9 cellular contexts compared by ENCODE assay signal in genomic region chr9:131258186-131258585, GRCh38. TPM values are rescaled to one million over a fixed set of nuclear protein-coding genes. Genes with fewer than 3 reads are reported as not detected.
DNase-seq lines count a peak whose midpoint lies in the region; ATAC-seq and TF ChIP-seq lines count a peak whose summit lies in the region.
"Had no signal": no experiment of that assay in that cellular context is flagged by ENCODE, and none has a peak within 500 bp of the region (broad histone marks: within the 10 kb centered on the region; RNA-seq: fewer than 3 reads in every experiment).

No MANE protein-coding gene starts in this region.

- H3K4me2 ChIP-seq in GM23248 (ENCODE audit: unreplicated experiment), result no peak overlapping the region

- H3K9me3 Mint-ChIP-seq in activated naive CD8-positive, alpha-beta T cell treated with anti-CD3 and anti-CD28 coated beads, Interleukin-2, amount 50 U/mL, for 24 hours, result no peaks in the 10 kb centered on the region
- peaks cover 0 to 6% (median 0%) of the 10 kb centered on the region in 11 donors for H3K9me3 Mint-ChIP-seq in naive thymus-derived CD4-positive, alpha-beta T cell

- no peaks in the 10 kb centered on the region for H3K27me3 ChIP-seq in GM23248 (replicated peaks; ENCODE audit: insufficient read depth)
- H3K27me3 ChIP-seq in naive thymus-derived CD4-positive, alpha-beta T cell (ENCODE audit: control insufficient read depth in 2 of 2, insufficient read depth in 2 of 2, low read length in 2 of 2), result no peaks in the 10 kb centered on the region

- H3K4me1 ChIP-seq in GM23248 (ENCODE audit: insufficient read depth), result peaks cover 10% of the 10 kb centered on the region
- peaks cover 45 to 78% of the 10 kb centered on the region in 2 donors for H3K4me1 ChIP-seq in naive thymus-derived CD4-positive, alpha-beta T cell (ENCODE audit: control insufficient read depth in 2 of 2, insufficient read depth in 2 of 2, low read length in 2 of 2)

- POLR2A ChIA-PET in naive thymus-derived CD4-positive, alpha-beta T cell (lab: Charles Lee), result interaction anchor here (0.5 to 20.4 kb wide), 7 partner anchors 9 to 592 kb away, joined by 3 to 886 read pairs (median 4); partner anchors contain the start of gene FAM78A

- no peak for ATAC-seq in activated naive CD8-positive, alpha-beta T cell treated with anti-CD3 and anti-CD28 coated beads, Interleukin-2, amount 50 U/mL, for 24 hours
- no peak for ATAC-seq in naive thymus-derived CD4-positive, alpha-beta T cell
- ATAC-seq in HG03280 (IDR thresholded peaks at IDR 0.05; ENCODE audit: unreplicated experiment), result no peak

- 55 to 56% methylated on average over 15 of the region's 15 CpGs for WGBS in GM23248 (ENCODE audit: low coverage in 1 of 2, low lambda C conversion rate in 2 of 2, missing lambda C conversion rate in 2 of 2), 2 experiments

- no peaks in the 10 kb centered on the region for H3K36me3 ChIP-seq in GM23248 (ENCODE audit: low read depth)
- peaks cover 10 to 44% (median 23%) of the 10 kb centered on the region in 3 experiments for H3K36me3 ChIP-seq in naive thymus-derived CD4-positive, alpha-beta T cell (ENCODE audit: control insufficient read depth in 2 of 3, insufficient read depth in 3 of 3, low read length in 3 of 3)

- H3K27ac ChIP-seq in GM23248, result no peak overlapping the region
- peak overlapping the region; percentile 85 for H3K27ac ChIP-seq in naive thymus-derived CD4-positive, alpha-beta T cell (ENCODE audit: low read depth, low read length)

- DNase-seq in AG10803 (ENCODE audit: low read depth) (peak; percentile 36), GM23248 (peak; percentile 45), occipital lobe (lab: John Stamatoyannopoulos, UW) (no peak), D341Med (ENCODE audit: low spot score) (no peak)
- DNase-seq in activated naive CD8-positive, alpha-beta T cell treated with anti-CD3 and anti-CD28 coated beads, Interleukin-2, amount 50 U/mL, for 24 hours, result no peak
- DNase-seq in naive thymus-derived CD4-positive, alpha-beta T cell, result no peak
- no peak for DNase-seq in effector CD8-positive, alpha-beta T cell (lab: John Stamatoyannopoulos, UW)
- DNase-seq: EL had no signal

- no peaks in the 10 kb centered on the region for H4K20me1 ChIP-seq in GM23248 (ENCODE audit: insufficient read depth)

- H2AFZ ChIP-seq in GM23248, result peak overlapping the region; percentile 16; the same call in 1 of the 2 replicates

- intact Hi-C loops in naive thymus-derived CD4-positive, alpha-beta T cell (cut with micrococcal nuclease), result loop anchor here in 1 of 2 donors (5.0 to 10.0 kb wide), 2 partner anchors 244 to 477 kb away; partner anchors contain the start of gene POMT1

- H3K27ac Mint-ChIP-seq in activated naive CD8-positive, alpha-beta T cell treated with anti-CD3 and anti-CD28 coated beads, Interleukin-2, amount 50 U/mL, for 24 hours, result peak overlapping the region; percentile 94
- peak overlapping the region; percentile 93 to 99 (median 97) for H3K27ac Mint-ChIP-seq in naive thymus-derived CD4-positive, alpha-beta T cell

- H3K79me2 ChIP-seq in GM23248 (ENCODE audit: insufficient read depth), result no peaks in the 10 kb centered on the region

- no peaks in the 10 kb centered on the region for H3K9me3 ChIP-seq in GM23248 (ENCODE audit: low read depth)
- H3K9me3 ChIP-seq in naive thymus-derived CD4-positive, alpha-beta T cell (ENCODE audit: control insufficient read depth in 2 of 3, low read length in 3 of 3), result no peaks in the 10 kb centered on the region

- H3K4me3 Mint-ChIP-seq in activated naive CD8-positive, alpha-beta T cell treated with anti-CD3 and anti-CD28 coated beads, Interleukin-2, amount 50 U/mL, for 24 hours, result no peak overlapping the region
- H3K4me3 Mint-ChIP-seq in naive thymus-derived CD4-positive, alpha-beta T cell, result peak overlapping the region in 8 of 10 donors; percentile 24 to 96 (median 66)

- H3K4me3 ChIP-seq in AG10803 (ENCODE audit: low read length) (no peak overlapping the region), GM23248 (no peak overlapping the region)
- no peak overlapping the region for H3K4me3 ChIP-seq in naive thymus-derived CD4-positive, alpha-beta T cell (ENCODE audit: low read length)

- no peaks in the 10 kb centered on the region for H3K27me3 Mint-ChIP-seq in activated naive CD8-positive, alpha-beta T cell treated with anti-CD3 and anti-CD28 coated beads, Interleukin-2, amount 50 U/mL, for 24 hours
- no peaks in the 10 kb centered on the region for H3K27me3 Mint-ChIP-seq in naive thymus-derived CD4-positive, alpha-beta T cell

- H3K9me2 ChIP-seq in GM23248 (ENCODE audit: insufficient read depth), result no peaks in the 10 kb centered on the region

- CTCF ChIA-PET in naive thymus-derived CD4-positive, alpha-beta T cell (lab: Charles Lee), result interaction anchor here (1.1 kb wide), 1 partner anchor 15 kb away, joined by 3 read pairs; no protein-coding TSS in a partner anchor

- H3K9ac ChIP-seq in GM23248, result no peak overlapping the region

- peaks cover 26% of the 10 kb centered on the region for H3K36me3 Mint-ChIP-seq in activated naive CD8-positive, alpha-beta T cell treated with anti-CD3 and anti-CD28 coated beads, Interleukin-2, amount 50 U/mL, for 24 hours (ENCODE audit: low read depth)
- H3K36me3 Mint-ChIP-seq in naive thymus-derived CD4-positive, alpha-beta T cell, result peaks cover 6 to 23% (median 6%) of the 10 kb centered on the region in 5 donors

- H3K4me1 Mint-ChIP-seq in activated naive CD8-positive, alpha-beta T cell treated with anti-CD3 and anti-CD28 coated beads, Interleukin-2, amount 50 U/mL, for 24 hours, result peaks cover 65% of the 10 kb centered on the region
- H3K4me1 Mint-ChIP-seq in naive thymus-derived CD4-positive, alpha-beta T cell, result peaks cover 29 to 90% (median 64%) of the 10 kb centered on the region in 7 donors

- H3F3A ChIP-seq in GM23248 (ENCODE audit: insufficient read depth), result peaks cover 6% of the 10 kb centered on the region; the same call in 1 of the 2 replicates

- in situ Hi-C loops in GM23248 (cut with MboI), result no loop called here

- no peak for TF ChIP-seq CTCF in AG10803 (conservative IDR thresholded peaks at IDR 0.05; ENCODE audit: low read length)

RNA-seq across cellular contexts. Expression of gene FAM78A, which starts 18.1 kb away (rescaled TPM):
- 0.38 and 1.1 TPM in 2 replicates for total RNA-seq in GM23248 (2014; rRNA removed; shearing (Covaris generic))
- 0.23 and 0.29 TPM in 2 replicates for polyA plus RNA-seq in GM23248 (2016; fragmentation: Nextera tagmentation; extraction: Ambion mirVana)
- total RNA-seq in naive thymus-derived CD4-positive, alpha-beta T cell, result 100 to 1,000 TPM in 3 of 5 experiments, 10 to 100 TPM in 2; 64.6 to 114 (median 104) TPM
- 10 to 100 TPM; 10.5 to 24.8 TPM for polyA plus RNA-seq in naive thymus-derived CD4-positive, alpha-beta T cell
- total RNA-seq in occipital lobe, result 1.7 TPM

RNA-seq across cellular contexts. Expression of gene PLPP7, which starts 31.3 kb away (rescaled TPM):
- total RNA-seq in GM23248 (2014; rRNA removed; shearing (Covaris generic)), result 0.13 and 0.32 TPM in 2 replicates
- polyA plus RNA-seq in GM23248 (2016; fragmentation: Nextera tagmentation; extraction: Ambion mirVana), result 0.65 and 0.67 TPM in 2 replicates
- total RNA-seq in naive thymus-derived CD4-positive, alpha-beta T cell, result under 1 TPM in 4 of 5 experiments, not detected in 1; 0.12 to 0.24 (median 0.14) TPM
- polyA plus RNA-seq in naive thymus-derived CD4-positive, alpha-beta T cell, result under 1 TPM; 0.24 to 0.71 TPM
- total RNA-seq in occipital lobe, result 5.5 TPM

Comparison
In these comparisons a context has a peak if more than half of its experiments do, and no peak if none do; other contexts are left out.
1. DNase-seq: peak in AG10803 (single experiment) and GM23248 (single experiment); none in activated naive CD8-positive, alpha-beta T cell treated with anti-CD3 and anti-CD28 coated beads, Interleukin-2, amount 50 U/mL, for 24 hours (single experiment), naive thymus-derived CD4-positive, alpha-beta T cell (0 of 9), effector CD8-positive, alpha-beta T cell (single experiment), occipital lobe (single experiment) and D341Med (single experiment).
2. RNA of gene FAM78A, which starts 18.1 kb away (total RNA-seq): 64.6 to 114 TPM in naive thymus-derived CD4-positive, alpha-beta T cell; 1.7 TPM in occipital lobe (single experiment) and 0.38 to 1.1 TPM in GM23248; every median in the first group is over 10 times any median in the second.